7 cellular contexts compared by ENCODE assay signal in genomic region chr1:238833919-238834318, GRCh38.
"Had no signal": no experiment of that assay in that cellular context is flagged by ENCODE, and none has a peak within 500 bp of the region (broad histone marks: within the 10 kb centered on the region; RNA-seq: fewer than 3 reads in every experiment).

No MANE protein-coding gene starts in this region.

- DNase-seq: H9, HCEC 1CT, KG1 had no signal

- H3K4me3 ChIP-seq: GM23338 had no signal

- FAIRE-seq: H1, H54 had no signal

- H3K27ac ChIP-seq: HL-60 had no signal

- ATAC-seq: GM23338 had no signal

- H3K4me2 ChIP-seq: GM23338 had no signal

- H2AFZ ChIP-seq: GM23338 had no signal
